ENCODE assay signal across 23 cellular contexts in the genomic region with DNA sequence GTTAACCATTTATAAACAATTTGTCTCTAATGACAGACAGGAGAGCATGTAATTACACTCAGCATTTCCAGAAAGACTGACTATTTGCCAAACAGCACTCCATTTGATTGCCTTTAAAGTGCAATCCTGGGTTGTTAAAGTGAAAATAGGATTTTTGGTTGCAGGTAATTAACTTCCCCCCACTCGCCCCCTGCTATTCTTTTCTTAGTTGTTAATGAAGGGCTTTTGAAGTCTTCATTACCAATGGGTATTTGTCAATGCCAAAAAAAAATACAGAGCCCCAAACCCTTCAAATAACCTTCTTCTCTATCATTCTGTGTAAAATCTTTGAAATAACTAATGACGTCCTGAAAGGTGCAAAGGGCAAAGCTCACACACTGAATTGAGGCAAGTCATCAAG.
"Had no signal": no experiment of that assay in that cellular context is flagged by ENCODE, and none has a peak within 500 bp of the region (broad histone marks: within the 10 kb centered on the region; RNA-seq: fewer than 3 reads in every experiment).

No MANE protein-coding gene starts in this region.

- H3K27me3 ChIP-seq: brain microvascular endothelial cell, dorsolateral prefrontal cortex, foreskin keratinocyte, ovary, stomach, testis had no signal

- H3K9me3 ChIP-seq: mucosa of descending colon, ovary, testis had no signal

- ATAC-seq: activated T-helper 17 cell treated with anti-CD3 and anti-CD28 coated beads, Interleukin-2, amount 50 U/mL, for 72 hours; foreskin keratinocyte; mucosa of descending colon; sciatic nerve; stimulated activated effector memory CD8-positive, alpha-beta T cell treated with anti-CD3 and anti-CD28 coated beads, Interleukin-12 subunit alpha, Interleukin-12 subunit beta, amount 100 ng/mL, for 72 hours had no signal

- H3K36me3 ChIP-seq: brain microvascular endothelial cell, left ventricle myocardium inferior, ovary, stomach had no signal

- H3K4me3 ChIP-seq: dorsolateral prefrontal cortex, left ventricle myocardium inferior, mucosa of descending colon, ovary, stomach, testis had no signal

- DNase-seq: activated CD4-positive, alpha-beta memory T cell treated with anti-CD3 and anti-CD28 coated beads, Interleukin-2, amount 10 ng/mL, durations not matched to agents 7 days and 5 days; activated CD4-positive, alpha-beta T cell treated with anti-CD3 and anti-CD28 coated beads for 48 hours; activated CD4-positive, CD25-positive, alpha-beta regulatory T cell; activated naive CD4-positive, alpha-beta T cell; activated naive CD8-positive, alpha-beta T cell treated with anti-CD3 and anti-CD28 coated beads, Interleukin-2, amount 10 ng/mL, durations not matched to agents 7 days and 5 days; activated T-cell treated with anti-CD3 and anti-CD28 coated beads, Interleukin-2, amount 50 U/mL, for 1 hour; anterior cingulate cortex; brain microvascular endothelial cell; central memory CD4-positive, alpha-beta T cell; dorsolateral prefrontal cortex; foreskin keratinocyte; left ventricle myocardium inferior; mucosa of descending colon; naive B cell; ovary; stimulated activated CD4-positive, alpha-beta T cell treated with anti-CD3 and anti-CD28 coated beads, Interleukin-4, amount 100 ng/mL, for 24 hours; stomach; T-helper 1 cell; T-helper 9 cell; testis had no signal
